ENCODE assay signal across 8 cellular contexts in genomic region chr18:23825978-23826405, GRCh38.
DNase-seq lines count a peak whose midpoint lies in the region; ATAC-seq and TF ChIP-seq lines count a peak whose summit lies in the region.

No MANE protein-coding gene starts in this region.

- ATAC-seq in GM19467 (IDR thresholded peaks at IDR 0.05; ENCODE audit: unreplicated experiment), result peak; percentile 62
- ATAC-seq in natural killer cell treated with Interleukin-12 subunit alpha and Interleukin-12 subunit beta and Interleukin-15 and Interleukin-18, amount 100 ng/mL, for 72 hours, result no peak

- no peak for TF ChIP-seq CTCF in fibroblast of pulmonary artery (IDR thresholded peaks at IDR 0.05; ENCODE audit: low read length, missing control alignments)

- intact Hi-C loops in posterior vena cava (cut with DNase I), result loop anchor here in 1 of 2 donors (10.0 kb wide), 1 partner anchor 59 kb away; no protein-coding TSS in a partner anchor

- peak; percentile 87 for DNase-seq in RPMI7951 (ENCODE audit: low read depth)
- peak; percentile 95 for DNase-seq in fibroblast of pulmonary artery (ENCODE audit: low read depth)
- DNase-seq in posterior vena cava (ENCODE audit: low spot score), result peak; percentile 81
- DNase-seq in DMS53 treated with DMSO at 0.1 percent for 48 hours (lab: John Stamatoyannopoulos, UW; ENCODE audit: unreplicated experiment), result no peak
- DNase-seq in SK-N-DZ (ENCODE audit: low spot score), result no peak
- DNase-seq in natural killer cell treated with Interleukin-12 subunit alpha and Interleukin-12 subunit beta and Interleukin-15 and Interleukin-18, amount 100 ng/mL, for 72 hours (ENCODE audit: low spot score), result no peak
- DNase-seq in stimulated activated CD4-positive, alpha-beta T cell treated with anti-CD3 and anti-CD28 coated beads, Interleukin-4, amount 100 ng/mL, for 24 hours, result no peak

- peaks cover 6 to 10% of the 10 kb centered on the region in 2 donors for H3K4me1 Mint-ChIP-seq in natural killer cell treated with Interleukin-12 subunit alpha and Interleukin-12 subunit beta and Interleukin-15 and Interleukin-18, amount 100 ng/mL, for 72 hours (ENCODE audit: low read depth in 2 of 2)

- no peaks in the 10 kb centered on the region for H3K36me3 Mint-ChIP-seq in natural killer cell treated with Interleukin-12 subunit alpha and Interleukin-12 subunit beta and Interleukin-15 and Interleukin-18, amount 100 ng/mL, for 72 hours

- H3K4me3 Mint-ChIP-seq in natural killer cell treated with Interleukin-12 subunit alpha and Interleukin-12 subunit beta and Interleukin-15 and Interleukin-18, amount 100 ng/mL, for 72 hours, result no peak overlapping the region

- H3K27ac Mint-ChIP-seq in natural killer cell treated with Interleukin-12 subunit alpha and Interleukin-12 subunit beta and Interleukin-15 and Interleukin-18, amount 100 ng/mL, for 72 hours, result no peak overlapping the region

- H3K9me3 Mint-ChIP-seq in natural killer cell treated with Interleukin-12 subunit alpha and Interleukin-12 subunit beta and Interleukin-15 and Interleukin-18, amount 100 ng/mL, for 72 hours, result no peaks in the 10 kb centered on the region

- H3K27me3 Mint-ChIP-seq in natural killer cell treated with Interleukin-12 subunit alpha and Interleukin-12 subunit beta and Interleukin-15 and Interleukin-18, amount 100 ng/mL, for 72 hours, result peaks cover 0 to 8% of the 10 kb centered on the region in 2 donors

- H3K4me3 ChIP-seq in fibroblast of pulmonary artery (replicated peaks; ENCODE audit: low read depth, low read length), result no peak overlapping the region

Comparison
In these comparisons a context has a peak if more than half of its experiments do, and no peak if none do; other contexts are left out.
1. DNase-seq: peak in RPMI7951 (single experiment), fibroblast of pulmonary artery (single experiment) and posterior vena cava (single experiment); none in DMS53 treated with DMSO at 0.1 percent for 48 hours (single experiment), SK-N-DZ (single experiment), natural killer cell treated with Interleukin-12 subunit alpha and Interleukin-12 subunit beta and Interleukin-15 and Interleukin-18, amount 100 ng/mL, for 72 hours (single experiment) and stimulated activated CD4-positive, alpha-beta T cell treated with anti-CD3 and anti-CD28 coated beads, Interleukin-4, amount 100 ng/mL, for 24 hours (single experiment).